In genomic region chr2:120873958-120874357, GRCh38 we compare ENCODE assay signal across 27 cellular contexts.
"Had no signal": no experiment of that assay in that cellular context is flagged by ENCODE, and none has a peak within 500 bp of the region (broad histone marks: within the 10 kb centered on the region; RNA-seq: fewer than 3 reads in every experiment).

No MANE protein-coding gene starts in this region.

- H3K4me3 Mint-ChIP-seq: activated B cell treated with CpG ODN at 0.5 μM for 24 hours; activated CD4-positive, alpha-beta memory T cell treated with anti-CD3 and anti-CD28 coated beads, Interleukin-2, amount 10 ng/mL, durations not matched to agents 7 days and 5 days; activated CD8-positive, alpha-beta memory T cell treated with anti-CD3 and anti-CD28 coated beads, Interleukin-2, amount 10 ng/mL, durations not matched to agents 7 days and 5 days; activated naive CD8-positive, alpha-beta T cell treated with anti-CD3 and anti-CD28 coated beads, Interleukin-2, amount 10 ng/mL, durations not matched to agents 7 days and 5 days; activated T-helper 17 cell treated with anti-CD3 and anti-CD28 coated beads, Interleukin-2, amount 50 U/mL, for 72 hours; central memory CD8-positive, alpha-beta T cell; naive thymus-derived CD8-positive, alpha-beta T cell; T-cell had no signal

- H3K9me3 Mint-ChIP-seq: activated B cell treated with CpG ODN at 0.5 μM for 24 hours; activated CD4-positive, alpha-beta memory T cell treated with anti-CD3 and anti-CD28 coated beads, Interleukin-2, amount 10 ng/mL, durations not matched to agents 7 days and 5 days; activated naive CD8-positive, alpha-beta T cell treated with anti-CD3 and anti-CD28 coated beads, Interleukin-2, amount 10 ng/mL, durations not matched to agents 7 days and 5 days; activated T-helper 17 cell treated with anti-CD3 and anti-CD28 coated beads, Interleukin-2, amount 50 U/mL, for 72 hours; central memory CD8-positive, alpha-beta T cell; naive thymus-derived CD8-positive, alpha-beta T cell; T-cell had no signal

- H3K4me1 Mint-ChIP-seq: activated B cell treated with CpG ODN at 0.5 μM for 24 hours; activated CD4-positive, alpha-beta memory T cell treated with anti-CD3 and anti-CD28 coated beads, Interleukin-2, amount 10 ng/mL, durations not matched to agents 7 days and 5 days; activated CD8-positive, alpha-beta memory T cell treated with anti-CD3 and anti-CD28 coated beads, Interleukin-2, amount 10 ng/mL, durations not matched to agents 7 days and 5 days; activated naive CD8-positive, alpha-beta T cell treated with anti-CD3 and anti-CD28 coated beads, Interleukin-2, amount 10 ng/mL, durations not matched to agents 7 days and 5 days; activated T-helper 17 cell treated with anti-CD3 and anti-CD28 coated beads, Interleukin-2, amount 50 U/mL, for 72 hours; central memory CD8-positive, alpha-beta T cell; naive thymus-derived CD8-positive, alpha-beta T cell; T-cell had no signal

- H3K27me3 ChIP-seq: brain microvascular endothelial cell, pancreas, tibial nerve, uterus had no signal

- H3K4me1 ChIP-seq: left lung, pancreas, uterus had no signal

- ATAC-seq: activated CD8-positive, alpha-beta memory T cell treated with anti-CD3 and anti-CD28 coated beads, Interleukin-2, amount 10 ng/mL, durations not matched to agents 7 days and 5 days; activated T-helper 17 cell treated with anti-CD3 and anti-CD28 coated beads, Interleukin-2, amount 50 U/mL, for 72 hours; naive thymus-derived CD8-positive, alpha-beta T cell; pancreas; SK-N-SH treated with all-trans-retinoic acid at 6 μM for 48 hours; T-cell had no signal

- H3K27ac ChIP-seq: brain microvascular endothelial cell, neutrophil, pancreas, uterus had no signal

- DNase-seq: activated B cell treated with CpG ODN at 0.5 μM for 24 hours; activated CD4-positive, alpha-beta memory T cell treated with anti-CD3 and anti-CD28 coated beads, Interleukin-2, amount 10 ng/mL, durations not matched to agents 7 days and 5 days; activated CD4-positive, alpha-beta T cell treated with anti-CD3 and anti-CD28 coated beads for 4 hours; activated CD8-positive, alpha-beta memory T cell treated with anti-CD3 and anti-CD28 coated beads, Interleukin-2, amount 10 ng/mL, durations not matched to agents 7 days and 5 days; activated naive CD4-positive, alpha-beta T cell; activated naive CD8-positive, alpha-beta T cell treated with anti-CD3 and anti-CD28 coated beads, Interleukin-2, amount 10 ng/mL, durations not matched to agents 7 days and 5 days; activated T-cell treated with anti-CD3 and anti-CD28 coated beads, Interleukin-2, amount 50 U/mL, for 1 hour; brain microvascular endothelial cell; cortex of kidney; effector CD4-positive, alpha-beta T cell; foreskin melanocyte; glutamatergic neuron; kidney; naive thymus-derived CD8-positive, alpha-beta T cell; stimulated activated CD4-positive, alpha-beta T cell treated with anti-CD3 and anti-CD28 coated beads, Interleukin-12 subunit alpha, Interleukin-12 subunit beta, amount 100 ng/mL, for 4 hours; stimulated activated CD4-positive, alpha-beta T cell treated with anti-CD3 and anti-CD28 coated beads, Interleukin-1b, Interleukin-23, amount 100 ng/mL, for 48 hours; stimulated activated CD8-positive, alpha-beta memory T cell treated with anti-CD3 and anti-CD28 coated beads, Interleukin-4, amount 100 ng/mL, for 48 hours; stimulated activated naive CD4-positive, alpha-beta T cell; T-cell; uterus had no signal

- H3K36me3 Mint-ChIP-seq: activated CD8-positive, alpha-beta memory T cell treated with anti-CD3 and anti-CD28 coated beads, Interleukin-2, amount 10 ng/mL, durations not matched to agents 7 days and 5 days; activated naive CD8-positive, alpha-beta T cell treated with anti-CD3 and anti-CD28 coated beads, Interleukin-2, amount 10 ng/mL, durations not matched to agents 7 days and 5 days; naive thymus-derived CD8-positive, alpha-beta T cell; T-cell had no signal

- H3K9me3 ChIP-seq: left lung, neutrophil, pancreas, tibial nerve, uterus had no signal

- H3K36me3 ChIP-seq: brain microvascular endothelial cell, left lung, neutrophil, pancreas, tibial nerve, uterus had no signal

- H3K4me3 ChIP-seq: left lung, pancreas, tibial nerve, uterus had no signal

- H3K27ac Mint-ChIP-seq: activated B cell treated with CpG ODN at 0.5 μM for 24 hours; activated CD4-positive, alpha-beta memory T cell treated with anti-CD3 and anti-CD28 coated beads, Interleukin-2, amount 10 ng/mL, durations not matched to agents 7 days and 5 days; activated CD8-positive, alpha-beta memory T cell treated with anti-CD3 and anti-CD28 coated beads, Interleukin-2, amount 10 ng/mL, durations not matched to agents 7 days and 5 days; activated naive CD8-positive, alpha-beta T cell treated with anti-CD3 and anti-CD28 coated beads, Interleukin-2, amount 10 ng/mL, durations not matched to agents 7 days and 5 days; activated T-helper 17 cell treated with anti-CD3 and anti-CD28 coated beads, Interleukin-2, amount 50 U/mL, for 72 hours; naive thymus-derived CD8-positive, alpha-beta T cell; T-cell had no signal
